8 cellular contexts compared by ENCODE assay signal in genomic region chr17:63774141-63774981, GRCh38. TPM values are rescaled to one million over a fixed set of nuclear protein-coding genes. Genes with fewer than 3 reads are reported as not detected.
DNase-seq lines count a peak whose midpoint lies in the region; ATAC-seq and TF ChIP-seq lines count a peak whose summit lies in the region.

DDX42 (plus strand) TSS chr17:63774170; CDS start chr17:63787050, 12,880 bp downstream.

- no peaks in the 10 kb centered on the region for H3K27me3 ChIP-seq in OCI-LY3 (ENCODE audit: low read depth, low read length)
- H3K27me3 ChIP-seq in trophoblast cell (ENCODE audit: insufficient read depth, low read length): no peaks in the 10 kb centered on the region

- WGBS in trophoblast cell (ENCODE audit: extremely low coverage, insufficient coverage, insufficient read length): no CpG with 5 or more reads among the region's 67 CpGs

- peak within 1 kb of the TSS; percentile 83 for H3K4ac ChIP-seq in trophoblast cell (ENCODE audit: low read depth, low read length)

- peaks cover 12% of the 10 kb centered on the region for H3K79me1 ChIP-seq in trophoblast cell (ENCODE audit: low read length)

- peak within 1 kb of the TSS; percentile 96 for H3K4me3 Mint-ChIP-seq in activated naive CD8-positive, alpha-beta T cell treated with anti-CD3 and anti-CD28 coated beads for 36 hours

- peaks cover 26% of the 10 kb centered on the region for H3K4me1 ChIP-seq in OCI-LY3 (ENCODE audit: low read length)
- H3K4me1 ChIP-seq in trophoblast cell (ENCODE audit: control insufficient read depth in 1 of 2, insufficient read depth in 2 of 2, low read length in 2 of 2): peaks cover 2 to 4% of the 10 kb centered on the region in 2 experiments

- H3K9ac ChIP-seq in OCI-LY3 (ENCODE audit: low read length) (peak within 1 kb of the TSS; percentile 96), trophoblast cell (ENCODE audit: low read length) (peak within 1 kb of the TSS; percentile 89)

- H4K8ac ChIP-seq in trophoblast cell (ENCODE audit: low read depth, low read length): peak within 1 kb of the TSS; percentile 83

- H3K4me1 Mint-ChIP-seq in activated naive CD8-positive, alpha-beta T cell treated with anti-CD3 and anti-CD28 coated beads for 36 hours: peaks cover 44% of the 10 kb centered on the region

- H2BK5ac ChIP-seq in trophoblast cell (ENCODE audit: low read depth, low read length, poor library complexity): peak within 1 kb of the TSS; percentile 78

- H2BK12ac ChIP-seq in trophoblast cell (ENCODE audit: low read length): no peak within 1 kb of the TSS

- no peaks in the 10 kb centered on the region for H3K27me3 Mint-ChIP-seq in activated naive CD8-positive, alpha-beta T cell treated with anti-CD3 and anti-CD28 coated beads for 36 hours

- intact Hi-C loops in Right ventricle myocardium superior (cut with DNase I): no loop called here

- peak within 1 kb of the TSS; percentile 87 for H4K91ac ChIP-seq in trophoblast cell (ENCODE audit: low read depth, low read length)

- H3K4me3 ChIP-seq in OCI-LY3 (ENCODE audit: low read length) (peak within 1 kb of the TSS; percentile 88), trophoblast cell (ENCODE audit: low read depth, low read length) (peak within 1 kb of the TSS; percentile 96)

- no peaks in the 10 kb centered on the region for H3K9me3 Mint-ChIP-seq in activated naive CD8-positive, alpha-beta T cell treated with anti-CD3 and anti-CD28 coated beads for 36 hours

- H3K79me2 ChIP-seq in OCI-LY3 (ENCODE audit: low read length): peaks cover 93% of the 10 kb centered on the region
- H3K79me2 ChIP-seq in trophoblast cell (ENCODE audit: control insufficient read depth, insufficient read depth, low read length, poor library complexity): peaks cover 30% of the 10 kb centered on the region

- peak within 1 kb of the TSS; percentile 93 for H4K12ac ChIP-seq in trophoblast cell (ENCODE audit: low read depth, low read length)

- H3K4me2 ChIP-seq in OCI-LY3 (ENCODE audit: low read length): peak within 1 kb of the TSS; percentile 100
- H3K4me2 ChIP-seq in trophoblast cell (ENCODE audit: low read length): peak within 1 kb of the TSS; percentile 96

- peak within 1 kb of the TSS; percentile 99 for H3K27ac Mint-ChIP-seq in activated naive CD8-positive, alpha-beta T cell treated with anti-CD3 and anti-CD28 coated beads for 36 hours

- H4K20me1 ChIP-seq in OCI-LY3 (ENCODE audit: insufficient read depth, low read length): peaks cover 46% of the 10 kb centered on the region

- DNase-seq in NCI-H748 (lab: John Stamatoyannopoulos, UW; ENCODE audit: unreplicated experiment): peak; percentile 70
- DNase-seq in NCI-H748 treated with DMSO at 0.1 percent for 48 hours (lab: John Stamatoyannopoulos, UW): no peak
- DNase-seq in activated naive CD8-positive, alpha-beta T cell treated with anti-CD3 and anti-CD28 coated beads for 36 hours: no peak
- DNase-seq in Right ventricle myocardium superior: peak; percentile 92
- DNase-seq in trophoblast cell: peak; percentile 33 to 40
- DNase-seq in NCI-H2196 (lab: John Stamatoyannopoulos, UW; ENCODE audit: unreplicated experiment): no peak

- H3K36me3 ChIP-seq in OCI-LY3 (replicated peaks; ENCODE audit: low read depth, low read length) (peaks cover 38% of the 10 kb centered on the region), trophoblast cell (ENCODE audit: control insufficient read depth in 1 of 2, insufficient read depth in 2 of 2, low read length in 2 of 2) (peaks cover 9 to 14% of the 10 kb centered on the region in 2 experiments)

- H2AK5ac ChIP-seq in trophoblast cell (ENCODE audit: low read length): peak within 1 kb of the TSS; percentile 45

- H3K14ac ChIP-seq in trophoblast cell (ENCODE audit: low read length): peak within 1 kb of the TSS; percentile 88

- peaks cover 51% of the 10 kb centered on the region for H3K36me3 Mint-ChIP-seq in activated naive CD8-positive, alpha-beta T cell treated with anti-CD3 and anti-CD28 coated beads for 36 hours

- peak within 1 kb of the TSS; percentile 94 for H3K18ac ChIP-seq in trophoblast cell (ENCODE audit: low read length)

- H3K23ac ChIP-seq in trophoblast cell (ENCODE audit: low read length): no peak within 1 kb of the TSS

- peak within 1 kb of the TSS; percentile 97 for H3K27ac ChIP-seq in OCI-LY3 (ENCODE audit: low read length)
- H3K27ac ChIP-seq in trophoblast cell (ENCODE audit: low read depth, low read length): peak within 1 kb of the TSS; percentile 95

- peak; percentile 2 for ATAC-seq in HG03103 (IDR thresholded peaks at IDR 0.05; ENCODE audit: low read depth, unreplicated experiment)
- ATAC-seq in Right ventricle myocardium superior (ENCODE audit: poor library complexity): peak; percentile 14

- H2AFZ ChIP-seq in OCI-LY3 (ENCODE audit: low read depth, low read length): peak within 1 kb of the TSS; percentile 56; the same call in 1 of the 2 replicates
- H2AFZ ChIP-seq in trophoblast cell (ENCODE audit: insufficient read depth, low read length, poor library complexity): peak within 1 kb of the TSS; percentile 84

- H2BK120ac ChIP-seq in trophoblast cell (ENCODE audit: insufficient read depth, low read length, poor library complexity): peak within 1 kb of the TSS; percentile 65

- no peak for TF ChIP-seq CTCF in OCI-LY3 (IDR thresholded peaks at IDR 0.05; ENCODE audit: low read depth, low read length)

- H3K9me3 ChIP-seq in OCI-LY3 (ENCODE audit: insufficient read depth, low read length) (no peaks in the 10 kb centered on the region), trophoblast cell (ENCODE audit: insufficient read depth, low read depth, low read length) (no peaks in the 10 kb centered on the region)

RNA-seq across cellular contexts. Expression of gene DDX42, which starts in this region (rescaled TPM):
- 100 to 1,000 TPM; 105 to 107 TPM for total RNA-seq in activated naive CD8-positive, alpha-beta T cell treated with anti-CD3 and anti-CD28 coated beads for 36 hours
- total RNA-seq in Right ventricle myocardium superior: 42.4 TPM
- 54.6 and 57.5 TPM in 2 replicates for polyA plus RNA-seq in trophoblast cell (2013)

Comparison
In these comparisons a context has a peak if more than half of its experiments do, and no peak if none do; other contexts are left out.
1. DNase-seq: peak in NCI-H748 (single experiment), Right ventricle myocardium superior (single experiment) and trophoblast cell (2 of 2); none in NCI-H748 treated with DMSO at 0.1 percent for 48 hours (single experiment), activated naive CD8-positive, alpha-beta T cell treated with anti-CD3 and anti-CD28 coated beads for 36 hours (single experiment) and NCI-H2196 (single experiment).